2 cellular contexts compared by ENCODE assay signal in genomic region chr16:66944054-66944441, GRCh38.
TF ChIP-seq lines count a peak whose summit lies in the region.

No MANE protein-coding gene starts in this region.

TF ChIP-seq in HEK293, 187 proteins besides CTCF, POLR2A, EP300 and RAD21:
- TF ChIP-seq ZNF121 (tag by site-specific recombination; IDR thresholded peaks at IDR 0.05) (peak; percentile 88), YY2 (tag by site-specific recombination; IDR thresholded peaks at IDR 0.05) (no peak), ZBTB7A (tag by site-specific recombination; IDR thresholded peaks at IDR 0.05; ENCODE audit: low read depth) (no peak)

TF ChIP-seq in K562, 482 proteins besides CTCF, POLR2A, EP300 and RAD21:
- TF ChIP-seq NFRKB (IDR thresholded peaks at IDR 0.05; ENCODE audit: low read depth) (no peak), RBM25 (IDR thresholded peaks at IDR 0.05; ENCODE audit: low read depth, low read length, severe bottlenecking) (peak; percentile 6), ZNF121 (CRISPR knock-in tag; conservative IDR thresholded peaks at IDR 0.05) (peak; percentile 44), HDAC2 (IDR thresholded peaks at IDR 0.05) (no peak), XRCC4 (IDR thresholded peaks at IDR 0.05; ENCODE audit: extremely low read depth, insufficient read depth, insufficient read length) (no peak), CBFA2T2 (conservative IDR thresholded peaks at IDR 0.05) (no peak), POU5F1 (IDR thresholded peaks at IDR 0.05; ENCODE audit: borderline replicate concordance, low read depth, low read length, partially characterized antibody) (no peak), ZNF644 (tag; IDR thresholded peaks at IDR 0.05; ENCODE audit: low read depth) (no peak), IRF1 (CRISPR knock-in tag; IDR thresholded peaks at IDR 0.05; ENCODE audit: borderline replicate concordance) (no peak), ILK (tag; IDR thresholded peaks at IDR 0.05; ENCODE audit: borderline replicate concordance, low read depth) (no peak), ZNF655 (CRISPR knock-in tag; IDR thresholded peaks at IDR 0.05) (no peak)
